ENCODE assay signal across 9 cellular contexts in genomic region chr10:109914966-109915365, GRCh38. TPM values are rescaled to one million over a fixed set of nuclear protein-coding genes. Genes with fewer than 3 reads are reported as not detected.
DNase-seq lines count a peak whose midpoint lies in the region; FAIRE-seq and TF ChIP-seq lines count a peak whose summit lies in the region.
"Had no signal": no experiment of that assay in that cellular context is flagged by ENCODE, and none has a peak within 500 bp of the region (broad histone marks: within the 10 kb centered on the region; RNA-seq: fewer than 3 reads in every experiment).

No MANE protein-coding gene starts in this region.

- H3K9me2 ChIP-seq in SK-N-SH: no peaks in the 10 kb centered on the region

- H3K9ac ChIP-seq in SK-N-SH: no peak overlapping the region

- DNase-seq in CD4-positive, alpha-beta memory T cell: peak; percentile 56 to 84 (median 60)
- DNase-seq in HFFc6 (peak; percentile 89), SK-N-SH (no peak), renal cortical epithelial cell (ENCODE audit: low read depth) (peak; percentile 97), testis (no peak), NCI-H748 treated with DMSO at 0.1 percent for 48 hours (lab: John Stamatoyannopoulos, UW) (no peak), nephron progenitor cell (no peak)

- H3K36me3 ChIP-seq in CD4-positive, alpha-beta memory T cell (ENCODE audit: insufficient read depth, low read length): no peaks in the 10 kb centered on the region
- H3K36me3 ChIP-seq in SK-N-SH (replicated peaks in 1 of 2; ENCODE audit: control insufficient read depth in 1 of 2, insufficient read depth in 2 of 2, low read length in 1 of 2) (peaks cover 0 to 20% of the 10 kb centered on the region in 2 experiments), testis (ENCODE audit: low read depth, missing control alignments) (no peaks in the 10 kb centered on the region)

- no peak overlapping the region for H3K4me2 ChIP-seq in SK-N-SH

- 0 out of 2 replicates have a peak, but pooled peaks cover 4% of the 10 kb centered on the region for H4K20me1 ChIP-seq in SK-N-SH (ENCODE audit: insufficient read depth)

- no peaks in the 10 kb centered on the region for H3K9me3 ChIP-seq in CD4-positive, alpha-beta memory T cell (ENCODE audit: control insufficient read depth in 1 of 2, low read length in 2 of 2)
- H3K9me3 ChIP-seq in SK-N-SH (0 out of 2 replicates have a peak, but pooled peaks cover 5% of the 10 kb centered on the region), testis (no peaks in the 10 kb centered on the region)

- TF ChIP-seq EP300 in SK-N-SH (IDR thresholded peaks at IDR 0.05; ENCODE audit: borderline replicate concordance in 1 of 2, low read depth in 1 of 2, low read length in 1 of 2): no peak

- POLR2A ChIA-PET in CD4-positive, alpha-beta memory T cell (lab: Charles Lee; ENCODE audit: partially characterized antibody): interaction anchor here (1.4 to 2.2 kb wide), 2 partner anchors 12 to 20 kb away, joined by 5 to 8 read pairs; no protein-coding TSS in a partner anchor
- POLR2A ChIA-PET in SK-N-SH (lab: Yijun Ruan, JAX): no interaction called here

- intact Hi-C loops in CD4-positive, alpha-beta memory T cell (cut with micrococcal nuclease): loop anchor here (1.0 to 5.0 kb wide), 2 partner anchors 8 to 162 kb away; partner anchors contain the start of gene XPNPEP1
- intact Hi-C loops in testis (cut with DNase I; ENCODE audit: low total_unique reads): no loop called here

- peak overlapping the region; percentile 32 to 94 (median 77) for H3K27ac Mint-ChIP-seq in CD4-positive, alpha-beta memory T cell
- H3K27ac Mint-ChIP-seq in HFFc6 (peak overlapping the region; percentile 90), nephron progenitor cell (no peak overlapping the region)

- H3K4me1 Mint-ChIP-seq in CD4-positive, alpha-beta memory T cell: peaks cover 58 to 95% (median 75%) of the 10 kb centered on the region in 4 donors
- H3K4me1 Mint-ChIP-seq in HFFc6 (ENCODE audit: low read depth) (peaks cover 43% of the 10 kb centered on the region), nephron progenitor cell (peaks cover 13% of the 10 kb centered on the region)

- H3K79me2 ChIP-seq in SK-N-SH (ENCODE audit: insufficient read depth): peaks cover 74% of the 10 kb centered on the region

- no peak overlapping the region for H2AFZ ChIP-seq in SK-N-SH (ENCODE audit: low read depth)

- TF ChIP-seq POLR2A in testis (IDR thresholded peaks at IDR 0.05): no peak

- WGBS in SK-N-SH (ENCODE audit: low lambda C conversion rate): 32% methylated on average over 3 of the region's 3 CpGs
- whole genome bisulfite sequencing in testis, 2 donors: 43 to 59% methylated on average over 3 of the region's 3 CpGs

- CTCF ChIA-PET in CD4-positive, alpha-beta memory T cell (lab: Charles Lee; ENCODE audit: partially characterized antibody): interaction anchor here (1.0 to 2.2 kb wide), 2 partner anchors 19 to 31 kb away, joined by 5 to 7 read pairs; no protein-coding TSS in a partner anchor
- CTCF ChIA-PET in SK-N-SH (lab: Yijun Ruan, JAX): no interaction called here

- FAIRE-seq in colon (lab: Jason Lieb, UNC): peak; percentile 21
- FAIRE-seq: H1 had no signal

- no peaks in the 10 kb centered on the region for H3K27me3 ChIP-seq in CD4-positive, alpha-beta memory T cell (ENCODE audit: insufficient read depth, low read length)
- H3K27me3 ChIP-seq in SK-N-SH (ENCODE audit: insufficient read depth) (no peaks in the 10 kb centered on the region), testis (no peaks in the 10 kb centered on the region)

- H3F3A ChIP-seq in SK-N-SH (replicated peaks; ENCODE audit: insufficient read depth): peaks cover 12% of the 10 kb centered on the region

- H3K36me3 Mint-ChIP-seq in CD4-positive, alpha-beta memory T cell: peaks cover 15 to 23% of the 10 kb centered on the region in 2 donors
- peaks cover 26% of the 10 kb centered on the region for H3K36me3 Mint-ChIP-seq in HFFc6 (ENCODE audit: low read depth)
- H3K36me3 Mint-ChIP-seq in nephron progenitor cell (ENCODE audit: low read depth): peaks cover 66% of the 10 kb centered on the region

- no peaks in the 10 kb centered on the region for H3K27me3 Mint-ChIP-seq in CD4-positive, alpha-beta memory T cell
- no peaks in the 10 kb centered on the region; the same call in 1 of the 2 replicates for H3K27me3 Mint-ChIP-seq in HFFc6 (ENCODE audit: insufficient read depth)
- peaks cover 3% of the 10 kb centered on the region for H3K27me3 Mint-ChIP-seq in nephron progenitor cell (ENCODE audit: low read depth, poor library complexity)

- peak overlapping the region; percentile 29 for H3K27ac ChIP-seq in CD4-positive, alpha-beta memory T cell (ENCODE audit: low read depth, low read length)
- H3K27ac ChIP-seq in SK-N-SH (ENCODE audit: low read depth in 2 of 2, low read length in 1 of 2): peak overlapping the region in 1 of 2 experiments; percentile 52; a peak in 2 of 4 replicates
- peak overlapping the region in 1 of 2 donors; percentile 11 for H3K27ac ChIP-seq in testis

- no peak for TF ChIP-seq RAD21 in SK-N-SH (IDR thresholded peaks at IDR 0.05; ENCODE audit: low read length)

- peak overlapping the region in 1 of 2 donors; percentile 15 for H3K4me3 ChIP-seq in CD4-positive, alpha-beta memory T cell (ENCODE audit: low read length in 2 of 2)
- H3K4me3 ChIP-seq in SK-N-SH (ENCODE audit: low read depth in 2 of 2, low read length in 1 of 2) (no peak overlapping the region), testis (no peak overlapping the region)

- H3K9me3 Mint-ChIP-seq in CD4-positive, alpha-beta memory T cell: no peaks in the 10 kb centered on the region
- H3K9me3 Mint-ChIP-seq in HFFc6 (no peaks in the 10 kb centered on the region), nephron progenitor cell (peaks cover 17% of the 10 kb centered on the region)

- peaks cover 81% of the 10 kb centered on the region for H3K4me1 ChIP-seq in CD4-positive, alpha-beta memory T cell (ENCODE audit: insufficient read depth, low read length)
- H3K4me1 ChIP-seq in SK-N-SH (ENCODE audit: control insufficient read depth in 1 of 2, insufficient read depth in 2 of 2, low read depth in 1 of 2, low read length in 1 of 2): peaks cover 0 to 13% of the 10 kb centered on the region in 2 experiments; a peak in 2 of 4 replicates
- no peaks in the 10 kb centered on the region for H3K4me1 ChIP-seq in testis

- peak overlapping the region in 7 of 8 donors; percentile 29 to 80 (median 72) for H3K4me3 Mint-ChIP-seq in CD4-positive, alpha-beta memory T cell
- peak overlapping the region; percentile 53; the same call in 1 of the 2 replicates for H3K4me3 Mint-ChIP-seq in HFFc6
- H3K4me3 Mint-ChIP-seq in nephron progenitor cell: no peak overlapping the region

- TF ChIP-seq CTCF in HFFc6 (IDR thresholded peaks at IDR 0.05) (no peak), SK-N-SH (IDR thresholded peaks at IDR 0.05) (no peak), testis (IDR thresholded peaks at IDR 0.05) (no peak), nephron progenitor cell (IDR thresholded peaks at IDR 0.05) (no peak)

TF ChIP-seq in SK-N-SH, 30 proteins besides CTCF, POLR2A, EP300 and RAD21 (continues in another document):
- TF ChIP-seq RXRA (IDR thresholded peaks at IDR 0.05; ENCODE audit: borderline replicate concordance, low read depth) (no peak), IRF3 (IDR thresholded peaks at IDR 0.05; ENCODE audit: low read depth, low read length) (no peak), MEF2A (IDR thresholded peaks at IDR 0.05; ENCODE audit: borderline replicate concordance, low read depth) (no peak), FOSL2 (IDR thresholded peaks at IDR 0.05; ENCODE audit: borderline replicate concordance, low read depth) (peak; percentile 52; the same call in 1 of the 2 replicates)
- TF ChIP-seq, protein P1, sequence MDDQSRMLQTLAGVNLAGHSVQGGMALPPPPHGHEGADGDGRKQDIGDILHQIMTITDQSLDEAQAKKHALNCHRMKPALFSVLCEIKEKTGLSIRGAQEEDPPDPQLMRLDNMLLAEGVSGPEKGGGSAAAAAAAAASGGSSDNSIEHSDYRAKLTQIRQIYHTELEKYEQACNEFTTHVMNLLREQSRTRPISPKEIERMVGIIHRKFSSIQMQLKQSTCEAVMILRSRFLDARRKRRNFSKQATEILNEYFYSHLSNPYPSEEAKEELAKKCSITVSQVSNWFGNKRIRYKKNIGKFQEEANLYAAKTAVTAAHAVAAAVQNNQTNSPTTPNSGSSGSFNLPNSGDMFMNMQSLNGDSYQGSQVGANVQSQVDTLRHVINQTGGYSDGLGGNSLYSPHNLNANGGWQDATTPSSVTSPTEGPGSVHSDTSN (IDR thresholded peaks at IDR 0.05): no peak
- TF ChIP-seq, protein P2, sequence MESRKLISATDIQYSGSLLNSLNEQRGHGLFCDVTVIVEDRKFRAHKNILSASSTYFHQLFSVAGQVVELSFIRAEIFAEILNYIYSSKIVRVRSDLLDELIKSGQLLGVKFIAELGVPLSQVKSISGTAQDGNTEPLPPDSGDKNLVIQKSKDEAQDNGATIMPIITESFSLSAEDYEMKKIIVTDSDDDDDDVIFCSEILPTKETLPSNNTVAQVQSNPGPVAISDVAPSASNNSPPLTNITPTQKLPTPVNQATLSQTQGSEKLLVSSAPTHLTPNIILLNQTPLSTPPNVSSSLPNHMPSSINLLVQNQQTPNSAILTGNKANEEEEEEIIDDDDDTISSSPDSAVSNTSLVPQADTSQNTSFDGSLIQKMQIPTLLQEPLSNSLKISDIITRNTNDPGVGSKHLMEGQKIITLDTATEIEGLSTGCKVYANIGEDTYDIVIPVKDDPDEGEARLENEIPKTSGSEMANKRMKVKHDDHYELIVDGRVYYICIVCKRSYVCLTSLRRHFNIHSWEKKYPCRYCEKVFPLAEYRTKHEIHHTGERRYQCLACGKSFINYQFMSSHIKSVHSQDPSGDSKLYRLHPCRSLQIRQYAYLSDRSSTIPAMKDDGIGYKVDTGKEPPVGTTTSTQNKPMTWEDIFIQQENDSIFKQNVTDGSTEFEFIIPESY (IDR thresholded peaks at IDR 0.05; ENCODE audit: borderline replicate concordance, low read depth): no peak

RNA-seq across cellular contexts. Expression of gene XPNPEP1, which starts 8.3 kb away (rescaled TPM):
- 10 to 100 TPM; 59.0 to 63.3 TPM for total RNA-seq in CD4-positive, alpha-beta memory T cell
- 10 to 100 TPM; 24.7 to 40.0 TPM for polyA plus RNA-seq in CD4-positive, alpha-beta memory T cell
- total RNA-seq in HFFc6 (2021; fragmentation: NEBNext Ultra II Directional; extraction: Animal tissue kit (Norgen Biotek cat#: 25700)): 10 to 100 TPM; 54.1 to 62.7 (median 58.9) TPM
- polyA plus RNA-seq in SK-N-SH (2012; rRNA removed): 167 and 190 TPM in 2 replicates
- polyA plus RNA-seq in SK-N-SH (2012; cell fraction: cytosol; rRNA removed): 122 and 146 TPM in 2 replicates
- 264 and 305 TPM in 2 replicates for polyA plus RNA-seq in SK-N-SH (2012; cell fraction: nucleus; rRNA removed)
- 121 and 123 TPM in 2 replicates for total RNA-seq in renal cortical epithelial cell
- total RNA-seq in testis: 100 to 1,000 TPM in 1 of 2 donors, 10 to 100 TPM in 1; 90.2 to 118 TPM
- 55.5 TPM for polyA plus RNA-seq in testis (ENCODE audit: insufficient read depth, low read depth, low replicate concordance)

Comparison
In these comparisons a context has a peak if more than half of its experiments do, and no peak if none do; other contexts are left out.
1. DNase-seq: peak in CD4-positive, alpha-beta memory T cell (5 of 5), HFFc6 (single experiment) and renal cortical epithelial cell (single experiment); none in SK-N-SH (single experiment), testis (single experiment), NCI-H748 treated with DMSO at 0.1 percent for 48 hours (single experiment) and nephron progenitor cell (single experiment).